In the genomic region with DNA sequence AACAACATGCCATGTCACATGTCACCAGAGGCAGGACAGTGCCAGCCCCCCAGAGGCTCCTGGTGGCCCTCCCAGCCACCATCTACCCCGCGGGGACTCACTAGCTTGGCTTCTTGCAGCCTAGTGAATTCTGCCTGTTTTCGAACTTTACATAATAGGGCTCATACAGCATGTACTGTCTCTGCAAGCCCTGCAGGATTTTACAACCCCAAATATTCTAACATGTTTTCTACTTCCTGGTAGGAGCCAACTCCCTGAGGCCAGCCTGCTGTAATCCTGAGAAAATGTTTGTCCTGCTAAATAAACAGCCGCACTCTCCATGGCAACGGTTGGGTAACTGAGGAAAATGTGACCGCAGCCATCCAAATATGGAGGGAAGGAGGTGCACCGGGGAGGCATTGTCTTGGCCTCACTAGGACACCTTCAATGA, we compare ENCODE assay signal across 8 cellular contexts. TPM values are rescaled to one million over a fixed set of nuclear protein-coding genes. Genes with fewer than 3 reads are reported as not detected.
DNase-seq lines count a peak whose midpoint lies in the region; ATAC-seq and TF ChIP-seq lines count a peak whose summit lies in the region.

No MANE protein-coding gene starts in this region.

- no peaks in the 10 kb centered on the region for H3K36me3 ChIP-seq in upper lobe of left lung

- WGBS in lower leg skin, 2 donors: 19 to 21% methylated on average over 7 of the region's 7 CpGs
- 49 to 53% methylated on average over 7 of the region's 7 CpGs for WGBS in upper lobe of left lung, 2 donors

- TF ChIP-seq POLR2A in lower leg skin (IDR thresholded peaks at IDR 0.05): no peak
- peak in 2 of 4 donors; percentile 22 to 28 for TF ChIP-seq POLR2A in upper lobe of left lung (IDR thresholded peaks at IDR 0.05)

- DNase-seq in LNCaP clone FGC (ENCODE audit: low read depth) (peak; percentile 96), choroid plexus epithelial cell (ENCODE audit: low read depth) (peak; percentile 97), lower leg skin (ENCODE audit: low spot score in 2 of 2) (peak; percentile 95 to 97), upper lobe of left lung (peak; percentile 56 to 94), NCI-H345 (lab: John Stamatoyannopoulos, UW) (no peak)
- DNase-seq in activated T-cell treated with anti-CD3 and anti-CD28 coated beads, Interleukin-2, amount 50 U/mL, for 48 hours: no peak
- DNase-seq in activated CD4-positive, alpha-beta T cell treated with anti-CD3 and anti-CD28 coated beads for 4 hours: no peak

- H3K27me3 ChIP-seq in upper lobe of left lung: no peaks in the 10 kb centered on the region

- H3K27ac ChIP-seq in 22Rv1 (peak overlapping the region; percentile 98), upper lobe of left lung (peak overlapping the region; percentile 89 to 91 (median 91))

- TF ChIP-seq CTCF in 22Rv1 (IDR thresholded peaks at IDR 0.05) (no peak), LNCaP clone FGC (IDR thresholded peaks at IDR 0.05; ENCODE audit: control insufficient read depth, extremely low read depth, insufficient read depth) (no peak), choroid plexus epithelial cell (conservative IDR thresholded peaks at IDR 0.05; ENCODE audit: low read depth, low read length) (no peak), lower leg skin (IDR thresholded peaks at IDR 0.05) (no peak), upper lobe of left lung (IDR thresholded peaks at IDR 0.05) (peak in 1 of 6 experiments; percentile 33)

- peak; percentile 70 for ATAC-seq in upper lobe of left lung (ENCODE audit: low FRiP score in 2 of 2)

- H3K4me1 ChIP-seq in upper lobe of left lung: peaks cover 49 to 87% (median 64%) of the 10 kb centered on the region in 4 donors

- TF ChIP-seq EP300 in upper lobe of left lung (IDR thresholded peaks at IDR 0.05): no peak

- intact Hi-C loops in lower leg skin (cut with DNase I; ENCODE audit: low total_unique reads): no loop called here

- H3K9me3 ChIP-seq in upper lobe of left lung: no peaks in the 10 kb centered on the region

- H3K4me3 ChIP-seq in LNCaP clone FGC (ENCODE audit: low read depth, low read length) (peak overlapping the region; percentile 25), choroid plexus epithelial cell (ENCODE audit: low read depth, low read length) (no peak overlapping the region), lower leg skin (ENCODE audit: low read depth, poor library complexity, severe bottlenecking) (no peak overlapping the region), upper lobe of left lung (no peak overlapping the region)

RNA-seq across cellular contexts. Expression of a gene that starts 2.7 kb away (rescaled TPM):
- total RNA-seq in lower leg skin (10 to 100 TPM; 15.9 to 82.3 (median 18.1) TPM), upper lobe of left lung (10 to 100 TPM; 12.9 to 28.7 (median 18.1) TPM)

RNA-seq across cellular contexts. Expression of a gene that starts 34.6 kb away (rescaled TPM):
- total RNA-seq in lower leg skin (1 to 10 TPM; 4.3 to 8.7 (median 8.2) TPM), upper lobe of left lung (10 to 100 TPM; 14.0 to 26.8 (median 18.8) TPM)

RNA-seq across cellular contexts. Expression of a gene that starts 45.8 kb away (rescaled TPM):
- total RNA-seq in lower leg skin (1 to 10 TPM; 1.3 to 5.8 (median 3.1) TPM), upper lobe of left lung (10 to 100 TPM in 3 of 6 donors, 1 to 10 TPM in 3; 5.2 to 15.8 (median 9.4) TPM)

Comparison
In these comparisons a context has a peak if more than half of its experiments do, and no peak if none do; other contexts are left out.
1. DNase-seq: peak in LNCaP clone FGC (single experiment), choroid plexus epithelial cell (single experiment), lower leg skin (2 of 2) and upper lobe of left lung (2 of 2); none in activated T-cell treated with anti-CD3 and anti-CD28 coated beads, Interleukin-2, amount 50 U/mL, for 48 hours (0 of 2), activated CD4-positive, alpha-beta T cell treated with anti-CD3 and anti-CD28 coated beads for 4 hours (0 of 2) and NCI-H345 (single experiment).